Comparison of ENCODE assay signal across 22 cellular contexts in the genomic region with DNA sequence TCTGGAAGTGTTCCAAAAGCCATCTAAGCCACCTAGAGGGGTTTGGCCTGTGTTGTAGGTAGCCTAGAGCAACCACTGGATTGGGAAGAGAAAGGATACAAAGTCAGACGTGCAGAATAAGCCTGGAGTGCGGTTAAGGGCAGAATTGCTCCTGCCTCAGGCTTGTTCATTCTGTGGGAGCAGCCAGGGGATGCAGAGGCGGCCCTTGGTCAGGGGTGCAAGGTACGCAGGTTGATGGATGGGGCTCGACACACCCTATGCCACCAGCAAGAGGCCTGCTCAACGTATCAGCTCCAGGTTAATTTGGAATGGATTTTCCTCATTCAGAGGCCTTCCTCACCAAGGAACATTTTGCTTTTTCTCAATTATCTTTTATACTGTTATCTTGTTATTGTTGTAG. TPM values are rescaled to one million over a fixed set of nuclear protein-coding genes. Genes with fewer than 3 reads are reported as not detected.
DNase-seq lines count a peak whose midpoint lies in the region; ATAC-seq and TF ChIP-seq lines count a peak whose summit lies in the region.
"Had no signal": no experiment of that assay in that cellular context is flagged by ENCODE, and none has a peak within 500 bp of the region (broad histone marks: within the 10 kb centered on the region; RNA-seq: fewer than 3 reads in every experiment).

No MANE protein-coding gene starts in this region.

- H3K27ac ChIP-seq in trophoblast cell (ENCODE audit: low read depth, low read length) (no peak overlapping the region), SK-N-SH (ENCODE audit: low read depth in 2 of 2, low read length in 1 of 2) (no peak overlapping the region)
- H3K27ac ChIP-seq: A549, HL-60, SK-N-MC had no signal

- no peak overlapping the region for H3K4me3 Mint-ChIP-seq in activated naive CD4-positive, alpha-beta T cell treated with anti-CD3 and anti-CD28 coated beads, Interleukin-2, amount 10 ng/mL, durations not matched to agents 7 days and 5 days
- H3K4me3 Mint-ChIP-seq in activated T-helper 17 cell treated with anti-CD3 and anti-CD28 coated beads, Interleukin-2, amount 50 U/mL, for 72 hours, result no peak overlapping the region
- H3K4me3 Mint-ChIP-seq in stimulated activated naive B cell treated with anti-CD40 and anti-IgM and Interleukin-4, amounts not matched to agents 10 μg/mL and 1 μg/mL and 100 μg/mL, for 72 hours, result no peak overlapping the region
- H3K4me3 Mint-ChIP-seq: CD8-positive, alpha-beta T cell had no signal

- H3K4me3 ChIP-seq in trophoblast cell (ENCODE audit: low read depth, low read length) (no peak overlapping the region), SK-N-SH (ENCODE audit: low read depth in 2 of 2, low read length in 1 of 2) (no peak overlapping the region)
- H3K4me3 ChIP-seq: A549, SK-N-MC had no signal

- H4K20me1 ChIP-seq in SK-N-SH (ENCODE audit: insufficient read depth), result no peaks in the 10 kb centered on the region

- no peaks in the 10 kb centered on the region for H3K27me3 Mint-ChIP-seq in activated naive CD4-positive, alpha-beta T cell treated with anti-CD3 and anti-CD28 coated beads, Interleukin-2, amount 10 ng/mL, durations not matched to agents 7 days and 5 days
- no peaks in the 10 kb centered on the region for H3K27me3 Mint-ChIP-seq in activated T-helper 17 cell treated with anti-CD3 and anti-CD28 coated beads, Interleukin-2, amount 50 U/mL, for 72 hours
- H3K27me3 Mint-ChIP-seq in stimulated activated naive B cell treated with anti-CD40 and anti-IgM and Interleukin-4, amounts not matched to agents 10 μg/mL and 1 μg/mL and 100 μg/mL, for 72 hours, result no peaks in the 10 kb centered on the region

- H3K27me3 ChIP-seq in trophoblast cell (ENCODE audit: insufficient read depth, low read length), result no peaks in the 10 kb centered on the region
- H3K27me3 ChIP-seq in SK-N-SH (ENCODE audit: insufficient read depth), result no peaks in the 10 kb centered on the region

- H3K9ac ChIP-seq in trophoblast cell (ENCODE audit: low read length), result peak overlapping the region; percentile 12
- no peak overlapping the region for H3K9ac ChIP-seq in SK-N-SH

- H2AK5ac ChIP-seq in trophoblast cell (ENCODE audit: low read length), result no peak overlapping the region

- POLR2A ChIA-PET in SK-N-SH (lab: Yijun Ruan, JAX), result no interaction called here

- CTCF ChIA-PET in activated naive CD4-positive, alpha-beta T cell treated with anti-CD3 and anti-CD28 coated beads, Interleukin-2, amount 10 ng/mL, durations not matched to agents 7 days and 5 days (lab: Charles Lee), result no interaction called here
- CTCF ChIA-PET in SK-N-SH (lab: Yijun Ruan, JAX), result interaction anchor here (1.2 kb wide), 1 partner anchor 230 kb away, joined by 3 read pairs; no protein-coding TSS in a partner anchor

- TF ChIP-seq RAD21 in SK-N-SH (IDR thresholded peaks at IDR 0.05; ENCODE audit: low read length), result no peak

- H2AFZ ChIP-seq in trophoblast cell (ENCODE audit: insufficient read depth, low read length, poor library complexity) (no peak overlapping the region), SK-N-SH (ENCODE audit: low read depth) (no peak overlapping the region)

- no peak overlapping the region for H2BK120ac ChIP-seq in trophoblast cell (ENCODE audit: insufficient read depth, low read length, poor library complexity)

- H4K91ac ChIP-seq in trophoblast cell (ENCODE audit: low read depth, low read length), result no peak overlapping the region

- H3K36me3 Mint-ChIP-seq in activated naive CD4-positive, alpha-beta T cell treated with anti-CD3 and anti-CD28 coated beads, Interleukin-2, amount 10 ng/mL, durations not matched to agents 7 days and 5 days, result peaks cover 35% of the 10 kb centered on the region
- H3K36me3 Mint-ChIP-seq in activated T-helper 17 cell treated with anti-CD3 and anti-CD28 coated beads, Interleukin-2, amount 50 U/mL, for 72 hours (ENCODE audit: low read depth), result peaks cover 60% of the 10 kb centered on the region
- H3K36me3 Mint-ChIP-seq in stimulated activated naive B cell treated with anti-CD40 and anti-IgM and Interleukin-4, amounts not matched to agents 10 μg/mL and 1 μg/mL and 100 μg/mL, for 72 hours, result peaks cover 49 to 65% of the 10 kb centered on the region in 2 donors

- H3K4ac ChIP-seq in trophoblast cell (ENCODE audit: low read depth, low read length), result no peak overlapping the region

- H3K18ac ChIP-seq in trophoblast cell (ENCODE audit: low read length), result no peak overlapping the region

- H3K36me3 ChIP-seq in trophoblast cell (ENCODE audit: control insufficient read depth in 1 of 2, insufficient read depth in 2 of 2, low read length in 2 of 2) (peaks cover 8 to 30% of the 10 kb centered on the region in 2 experiments), SK-N-SH (replicated peaks in 1 of 2; ENCODE audit: control insufficient read depth in 1 of 2, insufficient read depth in 2 of 2, low read length in 1 of 2) (peaks cover 4 to 29% of the 10 kb centered on the region in 2 experiments)

- no peak for TF ChIP-seq CTCF in SK-N-SH (IDR thresholded peaks at IDR 0.05)

- in situ Hi-C loops in ACHN (cut with HindIII; ENCODE audit: low pct_ligation_motif_present, low pct_unique_long_range_greater_than_20kb, low sequenced_read_pairs), result no loop called here

- no peak overlapping the region for H4K8ac ChIP-seq in trophoblast cell (ENCODE audit: low read depth, low read length)

- H3K4me2 ChIP-seq in trophoblast cell (ENCODE audit: low read length), result no peak overlapping the region
- H3K4me2 ChIP-seq in SK-N-SH, result no peak overlapping the region
- H3K4me2 ChIP-seq: A549 had no signal

- peaks cover 24% of the 10 kb centered on the region for H3K4me1 Mint-ChIP-seq in activated naive CD4-positive, alpha-beta T cell treated with anti-CD3 and anti-CD28 coated beads, Interleukin-2, amount 10 ng/mL, durations not matched to agents 7 days and 5 days
- peaks cover 10% of the 10 kb centered on the region for H3K4me1 Mint-ChIP-seq in activated T-helper 17 cell treated with anti-CD3 and anti-CD28 coated beads, Interleukin-2, amount 50 U/mL, for 72 hours
- peaks cover 0 to 10% of the 10 kb centered on the region in 2 donors for H3K4me1 Mint-ChIP-seq in stimulated activated naive B cell treated with anti-CD40 and anti-IgM and Interleukin-4, amounts not matched to agents 10 μg/mL and 1 μg/mL and 100 μg/mL, for 72 hours

- no peaks in the 10 kb centered on the region for H3K9me3 Mint-ChIP-seq in activated naive CD4-positive, alpha-beta T cell treated with anti-CD3 and anti-CD28 coated beads, Interleukin-2, amount 10 ng/mL, durations not matched to agents 7 days and 5 days
- no peaks in the 10 kb centered on the region for H3K9me3 Mint-ChIP-seq in activated T-helper 17 cell treated with anti-CD3 and anti-CD28 coated beads, Interleukin-2, amount 50 U/mL, for 72 hours
- H3K9me3 Mint-ChIP-seq in stimulated activated naive B cell treated with anti-CD40 and anti-IgM and Interleukin-4, amounts not matched to agents 10 μg/mL and 1 μg/mL and 100 μg/mL, for 72 hours, result no peaks in the 10 kb centered on the region
- H3K9me3 Mint-ChIP-seq: CD8-positive, alpha-beta T cell had no signal

- no peak overlapping the region for H4K12ac ChIP-seq in trophoblast cell (ENCODE audit: low read depth, low read length)

- H3K9me3 ChIP-seq in trophoblast cell (ENCODE audit: insufficient read depth, low read depth, low read length) (peaks cover 5% of the 10 kb centered on the region), SK-N-SH (no peaks in the 10 kb centered on the region)
- H3K9me3 ChIP-seq: A549 had no signal

- no peak for TF ChIP-seq EP300 in SK-N-SH (IDR thresholded peaks at IDR 0.05; ENCODE audit: borderline replicate concordance in 1 of 2, low read depth in 1 of 2, low read length in 1 of 2)

- H3K79me1 ChIP-seq in trophoblast cell (ENCODE audit: low read length), result no peaks in the 10 kb centered on the region

- H3F3A ChIP-seq in SK-N-SH (replicated peaks; ENCODE audit: insufficient read depth), result no peaks in the 10 kb centered on the region

- WGBS in trophoblast cell (ENCODE audit: extremely low coverage, insufficient coverage, insufficient read length), result no CpG with 5 or more reads among the region's 6 CpGs
- 99% methylated on average over 6 of the region's 6 CpGs for WGBS in SK-N-SH (ENCODE audit: low lambda C conversion rate)

- no peak overlapping the region for H2BK12ac ChIP-seq in trophoblast cell (ENCODE audit: low read length)

- H3K79me2 ChIP-seq in trophoblast cell (ENCODE audit: control insufficient read depth, insufficient read depth, low read length, poor library complexity) (no peaks in the 10 kb centered on the region), SK-N-SH (ENCODE audit: insufficient read depth) (no peaks in the 10 kb centered on the region)

- ATAC-seq in activated T-helper 17 cell treated with anti-CD3 and anti-CD28 coated beads, Interleukin-2, amount 50 U/mL, for 72 hours (replicated peaks), result no peak
- no peak for ATAC-seq in stimulated activated naive B cell treated with anti-CD40 and anti-IgM and Interleukin-4, amounts not matched to agents 10 μg/mL and 1 μg/mL and 100 μg/mL, for 72 hours (replicated peaks)
- ATAC-seq: A549; CD8-positive, alpha-beta T cell; HCT116 had no signal

- no peak for DNase-seq in activated naive CD4-positive, alpha-beta T cell treated with anti-CD3 and anti-CD28 coated beads, Interleukin-2, amount 10 ng/mL, durations not matched to agents 7 days and 5 days
- no peak for DNase-seq in activated naive CD4-positive, alpha-beta T cell treated with Interleukin-2 at 50 U/mL for 16 hours
- DNase-seq in trophoblast cell, result no peak
- no peak for DNase-seq in stimulated activated naive B cell treated with anti-CD40 and anti-IgM and Interleukin-4, amounts not matched to agents 10 μg/mL and 1 μg/mL and 100 μg/mL, for 72 hours
- DNase-seq in stimulated activated naive CD4-positive, alpha-beta T cell treated with Interleukin-2 at 50 U/mL for 16 hours (lab: John Stamatoyannopoulos, UW), result no peak
- no peak for DNase-seq in SK-N-SH
- no peak for DNase-seq in ACHN
- DNase-seq: CD8-positive, alpha-beta T cell; DMS 273 treated with DMSO at 0.1 percent for 48 hours; DND-41; NCI-H1048; NCI-H1417; NCI-H1694; NCI-H2029 treated with DMSO at 0.1 percent for 48 hours; NCI-H2227 treated with DMSO at 0.1 percent for 48 hours; NCI-H510A treated with DMSO at 0.1 percent for 48 hours; SIG-M5 had no signal

- H3K4me1 ChIP-seq in trophoblast cell (ENCODE audit: control insufficient read depth in 1 of 2, insufficient read depth in 2 of 2, low read length in 2 of 2), result no peaks in the 10 kb centered on the region
- H3K4me1 ChIP-seq in SK-N-SH (ENCODE audit: control insufficient read depth in 1 of 2, insufficient read depth in 2 of 2, low read depth in 1 of 2, low read length in 1 of 2), result no peaks in the 10 kb centered on the region; a peak in 1 of 4 replicates

- H3K9me2 ChIP-seq in SK-N-SH, result no peaks in the 10 kb centered on the region

- no peak overlapping the region for H3K23ac ChIP-seq in trophoblast cell (ENCODE audit: low read length)

- no peak overlapping the region for H2BK5ac ChIP-seq in trophoblast cell (ENCODE audit: low read depth, low read length, poor library complexity)

- H3K27ac Mint-ChIP-seq in activated naive CD4-positive, alpha-beta T cell treated with anti-CD3 and anti-CD28 coated beads, Interleukin-2, amount 10 ng/mL, durations not matched to agents 7 days and 5 days, result peak overlapping the region; percentile 5
- H3K27ac Mint-ChIP-seq in activated T-helper 17 cell treated with anti-CD3 and anti-CD28 coated beads, Interleukin-2, amount 50 U/mL, for 72 hours, result peak overlapping the region; percentile 70
- H3K27ac Mint-ChIP-seq in stimulated activated naive B cell treated with anti-CD40 and anti-IgM and Interleukin-4, amounts not matched to agents 10 μg/mL and 1 μg/mL and 100 μg/mL, for 72 hours, result peak overlapping the region; percentile 26

- no peak overlapping the region for H3K14ac ChIP-seq in trophoblast cell (ENCODE audit: low read length)

RNA-seq across cellular contexts. Expression of a gene that starts 48.1 kb away (rescaled TPM):
- total RNA-seq in activated T-helper 17 cell treated with anti-CD3 and anti-CD28 coated beads, Interleukin-2, amount 50 U/mL, for 72 hours, result 10 to 100 TPM; 50.2 to 58.4 TPM
- 11.1 and 11.2 TPM in 2 replicates for polyA plus RNA-seq in trophoblast cell (2013)
- 0.39 and 0.73 TPM in 2 replicates for polyA plus RNA-seq in SK-N-SH (2012; rRNA removed)
- 0.51 and 0.64 TPM in 2 replicates for polyA plus RNA-seq in SK-N-SH (2012; cell fraction: cytosol; rRNA removed)
- polyA plus RNA-seq in SK-N-SH (2012; cell fraction: nucleus; rRNA removed), result 0.38 and 0.55 TPM in 2 replicates

Comparison
In these comparisons a context has a peak if more than half of its experiments do, and no peak if none do; other contexts are left out.
1. H3K27ac Mint-ChIP-seq: peak in every context shown above with its lines; median percentile 70 in activated T-helper 17 cell treated with anti-CD3 and anti-CD28 coated beads, Interleukin-2, amount 50 U/mL, for 72 hours; 26 in stimulated activated naive B cell treated with anti-CD40 and anti-IgM and Interleukin-4, amounts not matched to agents 10 μg/mL and 1 μg/mL and 100 μg/mL, for 72 hours; 5 in activated naive CD4-positive, alpha-beta T cell treated with anti-CD3 and anti-CD28 coated beads, Interleukin-2, amount 10 ng/mL, durations not matched to agents 7 days and 5 days.